In genomic region chr11:59668188-59668949, GRCh38 we compare ENCODE assay signal across 9 cellular contexts. TPM values are rescaled to one million over a fixed set of nuclear protein-coding genes. Genes with fewer than 3 reads are reported as not detected.
A peak's percentile ranks its signal among the peaks of the same experiment; 100 is the strongest.
DNase-seq lines count a peak whose midpoint lies in the region; ATAC-seq and TF ChIP-seq lines count a peak whose summit lies in the region.
"Had no signal": no experiment of that assay in that cellular context is flagged by ENCODE, and none has a peak within 500 bp of the region (broad histone marks: within the 10 kb centered on the region; RNA-seq: fewer than 3 reads in every experiment).

No MANE protein-coding gene starts in this region.

- TF ChIP-seq CTCF in AG09309 (IDR thresholded peaks at IDR 0.05; ENCODE audit: control insufficient read depth, insufficient read depth, low read depth, low read length, missing control alignments) = no peak
- TF ChIP-seq CTCF in retinal pigment epithelial cell (conservative IDR thresholded peaks at IDR 0.05; ENCODE audit: low read depth, low read length) = peak; percentile 13

- intact Hi-C loops in left cardiac atrium (cut with DNase I) = loop anchor here in 1 of 2 donors (10.0 kb wide), 1 partner anchor 54 kb away; the partner anchor contains the start of gene OSBP

- peaks cover 13% of the 10 kb centered on the region for H3K36me3 Mint-ChIP-seq in activated naive CD8-positive, alpha-beta T cell treated with anti-CD3 and anti-CD28 coated beads, Interleukin-2, amount 10 ng/mL, durations not matched to agents 7 days and 5 days

- POLR2A ChIA-PET in activated naive CD8-positive, alpha-beta T cell treated with anti-CD3 and anti-CD28 coated beads, Interleukin-2, amount 10 ng/mL, durations not matched to agents 7 days and 5 days (lab: Charles Lee) = interaction anchor here (0.7 to 2.7 kb wide), 15 partner anchors 43 to 1090 kb away, joined by 3 to 37 read pairs (median 7); partner anchors contain the start of genes MRPL16, OR4D9, OSBP and STX3

- H3K9me3 Mint-ChIP-seq in activated naive CD8-positive, alpha-beta T cell treated with anti-CD3 and anti-CD28 coated beads, Interleukin-2, amount 10 ng/mL, durations not matched to agents 7 days and 5 days = no peaks in the 10 kb centered on the region

- peak; percentile 37 for ATAC-seq in GM18907 (IDR thresholded peaks at IDR 0.05; ENCODE audit: unreplicated experiment)
- ATAC-seq in HG03196 (IDR thresholded peaks at IDR 0.05; ENCODE audit: unreplicated experiment) = peak; percentile 21
- peak; percentile 27 for ATAC-seq in activated naive CD8-positive, alpha-beta T cell treated with anti-CD3 and anti-CD28 coated beads, Interleukin-2, amount 10 ng/mL, durations not matched to agents 7 days and 5 days (ENCODE audit: low read depth)
- peak; percentile 19 to 50 for ATAC-seq in left cardiac atrium

- H3K27me3 Mint-ChIP-seq in activated naive CD8-positive, alpha-beta T cell treated with anti-CD3 and anti-CD28 coated beads, Interleukin-2, amount 10 ng/mL, durations not matched to agents 7 days and 5 days = no peaks in the 10 kb centered on the region

- peaks cover 34% of the 10 kb centered on the region for H3K4me1 Mint-ChIP-seq in activated naive CD8-positive, alpha-beta T cell treated with anti-CD3 and anti-CD28 coated beads, Interleukin-2, amount 10 ng/mL, durations not matched to agents 7 days and 5 days

- H3K4me3 ChIP-seq in AG09309 (ENCODE audit: control insufficient read depth, low read depth, low read length) = peak overlapping the region; percentile 88
- H3K4me3 ChIP-seq in retinal pigment epithelial cell (ENCODE audit: low read length) = peak overlapping the region; percentile 90

- H3K4me3 Mint-ChIP-seq in activated naive CD8-positive, alpha-beta T cell treated with anti-CD3 and anti-CD28 coated beads, Interleukin-2, amount 10 ng/mL, durations not matched to agents 7 days and 5 days = peak overlapping the region; percentile 90

- in situ Hi-C loops in SK-MEL-5 (cut with HindIII; ENCODE audit: low pct_unique_long_range_greater_than_20kb, low sequenced_read_pairs) = no loop called here

- H3K27ac Mint-ChIP-seq in activated naive CD8-positive, alpha-beta T cell treated with anti-CD3 and anti-CD28 coated beads, Interleukin-2, amount 10 ng/mL, durations not matched to agents 7 days and 5 days = peak overlapping the region; percentile 93

- DNase-seq in AG09309 (ENCODE audit: low read depth) = no peak
- DNase-seq in SK-MEL-5 (ENCODE audit: low read depth, low spot score) = peak; percentile 47
- DNase-seq in activated naive CD8-positive, alpha-beta T cell treated with anti-CD3 and anti-CD28 coated beads, Interleukin-2, amount 10 ng/mL, durations not matched to agents 7 days and 5 days = peak; percentile 29
- peak; percentile 67 for DNase-seq in left cardiac atrium
- no peak for DNase-seq in retinal pigment epithelial cell (ENCODE audit: low read depth)
- DNase-seq in NCI-H2029 (lab: John Stamatoyannopoulos, UW) = no peak

RNA-seq across cellular contexts. Expression of gene PATL1, which starts 0.5 kb away (rescaled TPM):
- total RNA-seq in SK-MEL-5 (2014; rRNA removed; shearing (Covaris generic)) = 18.4 and 21.0 TPM in 2 replicates
- 38.9 and 43.2 TPM in 2 replicates for polyA plus RNA-seq in SK-MEL-5 (2015; cell fraction: cytosol; rRNA removed)
- polyA plus RNA-seq in SK-MEL-5 (2015; cell fraction: nucleus; rRNA removed) = 50.4 and 53.8 TPM in 2 replicates
- 10 to 100 TPM; 52.9 to 54.1 TPM for total RNA-seq in activated naive CD8-positive, alpha-beta T cell treated with anti-CD3 and anti-CD28 coated beads, Interleukin-2, amount 10 ng/mL, durations not matched to agents 7 days and 5 days
- total RNA-seq in left cardiac atrium = 10 to 100 TPM; 21.6 to 28.2 TPM

RNA-seq across cellular contexts. Expression of gene OR10V1, which starts 45.3 kb away (rescaled TPM):
- total RNA-seq in SK-MEL-5 (2014; rRNA removed; shearing (Covaris generic)) = not detected in 2 replicates
- polyA plus RNA-seq in SK-MEL-5 (2015; cell fraction: cytosol; rRNA removed) = not detected in 2 replicates
- polyA plus RNA-seq in SK-MEL-5 (2015; cell fraction: nucleus; rRNA removed) = not detected in 2 replicates
- total RNA-seq in activated naive CD8-positive, alpha-beta T cell treated with anti-CD3 and anti-CD28 coated beads, Interleukin-2, amount 10 ng/mL, durations not matched to agents 7 days and 5 days = not detected
- not detected for total RNA-seq in left cardiac atrium
- total RNA-seq: T-helper 1 cell treated with Interleukin-12 subunit alpha and Interleukin-12 subunit beta and Interleukin-4 antibody, amounts not matched to agents 30 ng/mL and 1 ng/mL, for 36 hours had no signal

RNA-seq across cellular contexts. Expression of gene OSBP, which starts 52.8 kb away (rescaled TPM):
- total RNA-seq in SK-MEL-5 (2014; rRNA removed; shearing (Covaris generic)) = 17.8 and 21.1 TPM in 2 replicates
- 18.9 and 24.9 TPM in 2 replicates for polyA plus RNA-seq in SK-MEL-5 (2015; cell fraction: cytosol; rRNA removed)
- 14.0 and 15.4 TPM in 2 replicates for polyA plus RNA-seq in SK-MEL-5 (2015; cell fraction: nucleus; rRNA removed)
- total RNA-seq in activated naive CD8-positive, alpha-beta T cell treated with anti-CD3 and anti-CD28 coated beads, Interleukin-2, amount 10 ng/mL, durations not matched to agents 7 days and 5 days = 10 to 100 TPM; 41.6 to 41.8 TPM
- 10 to 100 TPM; 31.7 to 37.8 TPM for total RNA-seq in left cardiac atrium

Comparison
In these comparisons a context has a peak if more than half of its experiments do, and no peak if none do; other contexts are left out.
1. DNase-seq: peak in SK-MEL-5 (single experiment), activated naive CD8-positive, alpha-beta T cell treated with anti-CD3 and anti-CD28 coated beads, Interleukin-2, amount 10 ng/mL, durations not matched to agents 7 days and 5 days (single experiment) and left cardiac atrium (single experiment); none in AG09309 (single experiment), retinal pigment epithelial cell (single experiment) and NCI-H2029 (single experiment).
2. Peak in every context shown above with its lines, with median percentiles within 50 percentile points of each other: ATAC-seq.